ENCODE assay signal across 9 cellular contexts in genomic region chr20:19786311-19786710, GRCh38. TPM values are rescaled to one million over a fixed set of nuclear protein-coding genes. Genes with fewer than 3 reads are reported as not detected.
DNase-seq lines count a peak whose midpoint lies in the region; ATAC-seq and TF ChIP-seq lines count a peak whose summit lies in the region.
"Had no signal": no experiment of that assay in that cellular context is flagged by ENCODE, and none has a peak within 500 bp of the region (broad histone marks: within the 10 kb centered on the region; RNA-seq: fewer than 3 reads in every experiment).

No MANE protein-coding gene starts in this region.

- TF ChIP-seq POLR2A in heart left ventricle (IDR thresholded peaks at IDR 0.05) = no peak

- H3K9me3 ChIP-seq in heart left ventricle = peaks cover 0 to 14% (median 5%) of the 10 kb centered on the region in 12 donors
- H3K9me3 ChIP-seq in thymus (ENCODE audit: control insufficient read depth) = no peaks in the 10 kb centered on the region
- no peaks in the 10 kb centered on the region for H3K9me3 ChIP-seq in CD4-positive, alpha-beta T cell (ENCODE audit: control insufficient read depth, low read length)

- WGBS in heart left ventricle, 4 donors = 10 to 18% (median 18%) methylated on average over 5 of the region's 5 CpGs
- 73% methylated on average over 5 of the region's 5 CpGs for WGBS in thymus

- H3K4me1 ChIP-seq in heart left ventricle = peaks cover 12 to 52% (median 41%) of the 10 kb centered on the region in 12 donors
- no peaks in the 10 kb centered on the region for H3K4me1 ChIP-seq in thymus (ENCODE audit: control insufficient read depth, insufficient read depth, low read length)

- POLR2A ChIA-PET in CD4-positive, alpha-beta T cell (lab: Charles Lee) = no interaction called here

- no peaks in the 10 kb centered on the region for H3K36me3 ChIP-seq in heart left ventricle
- H3K36me3 ChIP-seq in thymus (ENCODE audit: control insufficient read depth, insufficient read depth) = no peaks in the 10 kb centered on the region

- H3K27me3 Mint-ChIP-seq in activated naive CD4-positive, alpha-beta T cell treated with anti-CD3 and anti-CD28 coated beads, Interleukin-2, amount 10 ng/mL, durations not matched to agents 7 days and 5 days = peaks cover 4% of the 10 kb centered on the region
- peaks cover 12% of the 10 kb centered on the region for H3K27me3 Mint-ChIP-seq in CD4-positive, alpha-beta T cell

- no peaks in the 10 kb centered on the region for H3K4me1 Mint-ChIP-seq in activated naive CD4-positive, alpha-beta T cell treated with anti-CD3 and anti-CD28 coated beads, Interleukin-2, amount 10 ng/mL, durations not matched to agents 7 days and 5 days
- H3K4me1 Mint-ChIP-seq in CD4-positive, alpha-beta T cell (ENCODE audit: low read depth) = no peaks in the 10 kb centered on the region

- H3K27ac ChIP-seq in heart left ventricle = peak overlapping the region; percentile 24 to 91 (median 84)
- H3K27ac ChIP-seq in thymus (ENCODE audit: low read depth) = peak overlapping the region; percentile 42
- H3K27ac ChIP-seq in CD4-positive, alpha-beta T cell (ENCODE audit: low read depth, low read length) = no peak overlapping the region

- H3K9me3 Mint-ChIP-seq in activated naive CD4-positive, alpha-beta T cell treated with anti-CD3 and anti-CD28 coated beads, Interleukin-2, amount 10 ng/mL, durations not matched to agents 7 days and 5 days = peaks cover 1% of the 10 kb centered on the region
- no peaks in the 10 kb centered on the region for H3K9me3 Mint-ChIP-seq in CD4-positive, alpha-beta T cell

- no peaks in the 10 kb centered on the region for H3K27me3 ChIP-seq in heart left ventricle
- no peaks in the 10 kb centered on the region for H3K27me3 ChIP-seq in thymus (ENCODE audit: control insufficient read depth, insufficient read depth)
- no peaks in the 10 kb centered on the region for H3K27me3 ChIP-seq in CD4-positive, alpha-beta T cell (ENCODE audit: control insufficient read depth, insufficient read depth, low read length)

- DNase-seq in DMS53 (lab: John Stamatoyannopoulos, UW) (peak; percentile 23), DMS53 treated with DMSO at 0.1 percent for 48 hours (lab: John Stamatoyannopoulos, UW; ENCODE audit: unreplicated experiment) (no peak), SW480 (ENCODE audit: low spot score) (peak; percentile 69), heart left ventricle (peak in 4 of 5 donors; percentile 70 to 82 (median 78)), globus pallidus (ENCODE audit: low spot score) (no peak)
- no peak for DNase-seq in activated naive CD4-positive, alpha-beta T cell treated with anti-CD3 and anti-CD28 coated beads, Interleukin-2, amount 10 ng/mL, durations not matched to agents 7 days and 5 days
- no peak for DNase-seq in CD4-positive, alpha-beta T cell
- DNase-seq: 8988T had no signal

- no peak overlapping the region for H3K4me3 ChIP-seq in heart left ventricle
- no peak overlapping the region for H3K4me3 ChIP-seq in thymus (ENCODE audit: low read length)

- no peak overlapping the region for H3K27ac Mint-ChIP-seq in activated naive CD4-positive, alpha-beta T cell treated with anti-CD3 and anti-CD28 coated beads, Interleukin-2, amount 10 ng/mL, durations not matched to agents 7 days and 5 days
- no peak overlapping the region for H3K27ac Mint-ChIP-seq in CD4-positive, alpha-beta T cell

- H3K36me3 Mint-ChIP-seq in activated naive CD4-positive, alpha-beta T cell treated with anti-CD3 and anti-CD28 coated beads, Interleukin-2, amount 10 ng/mL, durations not matched to agents 7 days and 5 days = no peaks in the 10 kb centered on the region
- no peaks in the 10 kb centered on the region for H3K36me3 Mint-ChIP-seq in CD4-positive, alpha-beta T cell (ENCODE audit: low read depth)

- H3K4me3 Mint-ChIP-seq in activated naive CD4-positive, alpha-beta T cell treated with anti-CD3 and anti-CD28 coated beads, Interleukin-2, amount 10 ng/mL, durations not matched to agents 7 days and 5 days = no peak overlapping the region
- no peak overlapping the region for H3K4me3 Mint-ChIP-seq in CD4-positive, alpha-beta T cell

- CTCF ChIA-PET in activated naive CD4-positive, alpha-beta T cell treated with anti-CD3 and anti-CD28 coated beads, Interleukin-2, amount 10 ng/mL, durations not matched to agents 7 days and 5 days (lab: Charles Lee) = interaction anchor here (1.0 to 3.3 kb wide), 2 partner anchors 41 to 208 kb away, joined by 3 to 9 read pairs; no protein-coding TSS in a partner anchor
- CTCF ChIA-PET in CD4-positive, alpha-beta T cell (lab: Charles Lee) = no interaction called here

- intact Hi-C loops in heart left ventricle (cut with DNase I) = loop anchor here (1.0 to 10.0 kb wide), 9 partner anchors 36 to 211 kb away; no protein-coding TSS in a partner anchor
- intact Hi-C loops in CD4-positive, alpha-beta T cell (cut with DNase I, micrococcal nuclease) = no loop called here

- peak; percentile 52 to 73 (median 67) for ATAC-seq in heart left ventricle
- no peak for ATAC-seq in CD4-positive, alpha-beta T cell (ENCODE audit: poor library complexity)

- no peak for TF ChIP-seq CTCF in heart left ventricle (IDR thresholded peaks at IDR 0.05)
- no peak for TF ChIP-seq CTCF in CD4-positive, alpha-beta T cell (IDR thresholded peaks at IDR 0.05)

RNA-seq across cellular contexts. Expression of gene RIN2, which starts 28.3 kb away (rescaled TPM):
- total RNA-seq in heart left ventricle = 10 to 100 TPM; 44.2 to 76.5 (median 59.1) TPM
- polyA plus RNA-seq in heart left ventricle (10 to 100 TPM; 15.0 to 15.7 TPM), thymus (9.2 TPM)
- total RNA-seq in CD4-positive, alpha-beta T cell = under 1 TPM; 0.17 to 0.33 TPM

Comparison
In these comparisons a context has a peak if more than half of its experiments do, and no peak if none do; other contexts are left out.
1. DNase-seq: peak in DMS53 (single experiment), SW480 (single experiment) and heart left ventricle (4 of 5); none in DMS53 treated with DMSO at 0.1 percent for 48 hours (single experiment), activated naive CD4-positive, alpha-beta T cell treated with anti-CD3 and anti-CD28 coated beads, Interleukin-2, amount 10 ng/mL, durations not matched to agents 7 days and 5 days (single experiment), CD4-positive, alpha-beta T cell (0 of 10) and globus pallidus (single experiment).
2. RNA of gene RIN2, which starts 28.3 kb away (total RNA-seq): 44.2 to 76.5 TPM in heart left ventricle; 0.17 to 0.33 TPM in CD4-positive, alpha-beta T cell; every median in the first group is over 10 times any median in the second.
3. intact Hi-C loops: an anchor here in heart left ventricle (1.0 to 10.0 kb wide); none called in CD4-positive, alpha-beta T cell.